Comparison of ENCODE assay signal across 17 cellular contexts in the genomic region with DNA sequence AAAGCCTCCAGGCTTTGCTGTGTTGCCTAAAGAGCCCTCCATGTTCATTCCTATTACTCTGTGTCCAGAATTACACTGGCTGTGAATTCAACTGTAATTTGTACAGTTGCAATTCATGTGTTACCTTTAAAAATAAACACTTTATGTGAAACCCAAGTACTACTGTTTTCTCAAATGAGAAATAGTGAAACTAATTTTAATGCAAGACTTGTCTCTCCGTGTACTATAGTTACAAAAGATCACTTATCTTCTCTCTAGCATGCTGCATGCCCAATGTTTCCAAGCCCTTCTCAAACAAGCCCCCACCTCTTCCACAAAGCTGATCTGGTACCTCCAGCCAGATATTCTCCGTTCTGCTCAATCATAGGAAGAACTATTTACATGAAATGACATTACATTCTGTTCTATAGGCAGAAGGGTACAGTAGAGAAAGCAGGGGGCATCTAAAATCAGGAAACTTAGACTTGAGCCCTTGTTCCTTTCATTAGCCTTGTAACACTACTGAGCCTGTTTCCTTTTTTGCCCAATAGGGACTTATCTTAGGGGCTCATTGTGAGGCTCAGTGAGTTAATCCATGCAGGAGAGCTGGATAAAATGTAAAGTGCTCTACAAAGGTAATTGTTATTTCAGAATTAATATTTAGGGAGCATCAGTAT. TPM values are rescaled to one million over a fixed set of nuclear protein-coding genes. Genes with fewer than 3 reads are reported as not detected.
DNase-seq lines count a peak whose midpoint lies in the region; ATAC-seq and TF ChIP-seq lines count a peak whose summit lies in the region.
"Had no signal": no experiment of that assay in that cellular context is flagged by ENCODE, and none has a peak within 500 bp of the region (broad histone marks: within the 10 kb centered on the region; RNA-seq: fewer than 3 reads in every experiment).

No MANE protein-coding gene starts in this region.

- H3K79me2 ChIP-seq in osteoblast (ENCODE audit: insufficient read depth, low read length), result no peaks in the 10 kb centered on the region
- H3K79me2 ChIP-seq: parathyroid adenoma had no signal

- H3K4me2 ChIP-seq in osteoblast (ENCODE audit: insufficient read depth, low read length), result no peak overlapping the region

- no peak overlapping the region for H3K27ac Mint-ChIP-seq in activated CD4-positive, alpha-beta T cell treated with anti-CD3 and anti-CD28 coated beads, Interleukin-2, amount 10 ng/mL, durations not matched to agents 24 days and 14 days
- H3K27ac Mint-ChIP-seq: activated T-helper 17 cell treated with anti-CD3 and anti-CD28 coated beads, Interleukin-2, amount 50 U/mL, for 72 hours had no signal

- H3K9me3 ChIP-seq in osteoblast (ENCODE audit: low read depth, low read length), result no peaks in the 10 kb centered on the region
- H3K9me3 ChIP-seq: transverse colon had no signal

- H3K4me1 ChIP-seq in osteoblast (ENCODE audit: insufficient read depth, low read length), result no peaks in the 10 kb centered on the region
- H3K4me1 ChIP-seq: parathyroid adenoma had no signal

- ATAC-seq in GM18909 (IDR thresholded peaks at IDR 0.05; ENCODE audit: poor library complexity, unreplicated experiment) (peak; percentile 67), HG02610 (IDR thresholded peaks at IDR 0.05; ENCODE audit: unreplicated experiment) (peak; percentile 73), HG03354 (IDR thresholded peaks at IDR 0.05; ENCODE audit: poor library complexity, severe bottlenecking, unreplicated experiment) (peak; percentile 69), GM21423 (IDR thresholded peaks at IDR 0.05; ENCODE audit: unreplicated experiment) (no peak)
- ATAC-seq: activated T-helper 17 cell treated with anti-CD3 and anti-CD28 coated beads, Interleukin-2, amount 50 U/mL, for 72 hours had no signal

- H2AFZ ChIP-seq in osteoblast (ENCODE audit: low read length), result no peak overlapping the region
- H2AFZ ChIP-seq: parathyroid adenoma had no signal

- no peak overlapping the region for H3K4me3 ChIP-seq in osteoblast (ENCODE audit: insufficient read depth, low read length)
- H3K4me3 ChIP-seq: transverse colon had no signal

- no peaks in the 10 kb centered on the region for H3K4me1 Mint-ChIP-seq in activated CD4-positive, alpha-beta T cell treated with anti-CD3 and anti-CD28 coated beads, Interleukin-2, amount 10 ng/mL, durations not matched to agents 24 days and 14 days

- H3K27me3 ChIP-seq in osteoblast (ENCODE audit: insufficient read depth, low read length), result peaks cover 37% of the 10 kb centered on the region
- H3K27me3 ChIP-seq: transverse colon had no signal

- peaks cover 17% of the 10 kb centered on the region for H3K27me3 Mint-ChIP-seq in activated CD4-positive, alpha-beta T cell treated with anti-CD3 and anti-CD28 coated beads, Interleukin-2, amount 10 ng/mL, durations not matched to agents 24 days and 14 days

- TF ChIP-seq CTCF in osteoblast (IDR thresholded peaks at IDR 0.05; ENCODE audit: extremely low read depth, low read depth, low read length), result no peak

- H3K4me3 Mint-ChIP-seq in activated CD4-positive, alpha-beta T cell treated with anti-CD3 and anti-CD28 coated beads, Interleukin-2, amount 10 ng/mL, durations not matched to agents 24 days and 14 days, result no peak overlapping the region
- H3K4me3 Mint-ChIP-seq: activated T-helper 17 cell treated with anti-CD3 and anti-CD28 coated beads, Interleukin-2, amount 50 U/mL, for 72 hours had no signal

- H3K9me3 Mint-ChIP-seq in activated CD4-positive, alpha-beta T cell treated with anti-CD3 and anti-CD28 coated beads, Interleukin-2, amount 10 ng/mL, durations not matched to agents 24 days and 14 days, result no peaks in the 10 kb centered on the region
- H3K9me3 Mint-ChIP-seq: activated T-helper 17 cell treated with anti-CD3 and anti-CD28 coated beads, Interleukin-2, amount 50 U/mL, for 72 hours had no signal

- intact Hi-C loops in activated CD4-positive, alpha-beta T cell treated with anti-CD3 and anti-CD28 coated beads, Interleukin-2, amount 10 ng/mL, durations not matched to agents 24 days and 14 days (cut with micrococcal nuclease), result loop anchor here (10.0 kb wide), 1 partner anchor 570 kb away; no protein-coding TSS in a partner anchor

- DNase-seq in osteoblast (ENCODE audit: insufficient read length, low spot score, missing footprints) (peak; percentile 18), SIG-M5 treated with dmso at 0.1 percent for 504 hours (lab: John Stamatoyannopoulos, UW; ENCODE audit: unreplicated experiment) (no peak), NCI-H1694 (lab: John Stamatoyannopoulos, UW) (no peak)
- no peak for DNase-seq in activated CD4-positive, alpha-beta T cell treated with anti-CD3 and anti-CD28 coated beads, Interleukin-2, amount 10 ng/mL, durations not matched to agents 24 days and 14 days
- DNase-seq: amniotic stem cell, foreskin fibroblast, NCI-H2107, RPMI8226, small intestine, transverse colon had no signal

- no peaks in the 10 kb centered on the region for H4K20me1 ChIP-seq in osteoblast (ENCODE audit: insufficient read depth, low read length)

- no peak overlapping the region for H3K27ac ChIP-seq in osteoblast (ENCODE audit: low read depth, low read length)
- H3K27ac ChIP-seq: parathyroid adenoma, transverse colon had no signal

- H3K36me3 ChIP-seq in osteoblast (ENCODE audit: insufficient read depth, low read length), result no peaks in the 10 kb centered on the region
- H3K36me3 ChIP-seq: transverse colon had no signal

- H3K36me3 Mint-ChIP-seq in activated CD4-positive, alpha-beta T cell treated with anti-CD3 and anti-CD28 coated beads, Interleukin-2, amount 10 ng/mL, durations not matched to agents 24 days and 14 days (ENCODE audit: low read depth), result no peaks in the 10 kb centered on the region

RNA-seq across cellular contexts. Expression of gene COL9A1, which starts 12.3 kb away (rescaled TPM):
- not detected in 2 replicates for total RNA-seq in osteoblast
- total RNA-seq in activated CD4-positive, alpha-beta T cell treated with anti-CD3 and anti-CD28 coated beads, Interleukin-2, amount 10 ng/mL, durations not matched to agents 24 days and 14 days, result not detected in 2 replicates
- total RNA-seq: H4 had no signal
